ENCODE assay signal across 1 cellular context in the genomic region with DNA sequence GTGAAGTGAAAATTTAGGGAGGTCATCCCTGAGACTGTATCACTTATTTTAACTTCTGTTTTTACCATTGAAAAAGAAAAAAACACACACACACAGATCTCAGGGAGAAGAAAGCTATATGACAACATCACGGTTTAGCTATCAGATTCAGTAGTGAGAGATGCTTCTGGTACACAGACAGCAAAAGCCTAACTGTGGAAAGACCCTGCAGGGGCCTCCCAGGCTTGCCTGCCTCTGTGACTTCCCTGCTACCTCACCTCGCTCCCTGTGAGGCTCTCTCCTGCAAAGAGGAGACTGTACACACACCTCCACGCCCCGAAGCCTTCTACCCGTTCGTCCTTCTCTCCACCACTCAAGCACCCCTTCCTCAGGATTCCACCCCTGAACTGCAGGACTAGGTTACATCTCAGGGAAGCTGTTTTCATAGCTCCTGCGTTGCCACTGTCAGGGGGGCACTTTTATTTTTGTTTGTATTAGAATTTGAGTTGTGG.
TF ChIP-seq lines count a peak whose summit lies in the region.

No MANE protein-coding gene starts in this region.

TF ChIP-seq in IMR-90, 13 proteins besides CTCF, POLR2A, EP300 and RAD21 (continued from another document):
- TF ChIP-seq, protein P1, sequence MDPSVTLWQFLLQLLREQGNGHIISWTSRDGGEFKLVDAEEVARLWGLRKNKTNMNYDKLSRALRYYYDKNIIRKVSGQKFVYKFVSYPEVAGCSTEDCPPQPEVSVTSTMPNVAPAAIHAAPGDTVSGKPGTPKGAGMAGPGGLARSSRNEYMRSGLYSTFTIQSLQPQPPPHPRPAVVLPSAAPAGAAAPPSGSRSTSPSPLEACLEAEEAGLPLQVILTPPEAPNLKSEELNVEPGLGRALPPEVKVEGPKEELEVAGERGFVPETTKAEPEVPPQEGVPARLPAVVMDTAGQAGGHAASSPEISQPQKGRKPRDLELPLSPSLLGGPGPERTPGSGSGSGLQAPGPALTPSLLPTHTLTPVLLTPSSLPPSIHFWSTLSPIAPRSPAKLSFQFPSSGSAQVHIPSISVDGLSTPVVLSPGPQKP (IDR thresholded peaks at IDR 0.05; ENCODE audit: borderline replicate concordance, low read depth, low read length): no peak
- TF ChIP-seq BHLHE40 (IDR thresholded peaks at IDR 0.05; ENCODE audit: low read depth, low read length) (no peak), RFX5 (IDR thresholded peaks at IDR 0.05; ENCODE audit: low read depth, low read length) (no peak), NFE2L2 (IDR thresholded peaks at IDR 0.05; ENCODE audit: low read depth, low read length) (no peak), RCOR1 (IDR thresholded peaks at IDR 0.05; ENCODE audit: insufficient replicate concordance, low read length) (no peak), CEBPB (IDR thresholded peaks at IDR 0.05; ENCODE audit: low read depth, low read length) (no peak), FOS (IDR thresholded peaks at IDR 0.05; ENCODE audit: low read depth, low read length) (no peak), CHD1 (IDR thresholded peaks at IDR 0.05; ENCODE audit: low read depth, low read length) (no peak)
- TF ChIP-seq, protein P2, sequence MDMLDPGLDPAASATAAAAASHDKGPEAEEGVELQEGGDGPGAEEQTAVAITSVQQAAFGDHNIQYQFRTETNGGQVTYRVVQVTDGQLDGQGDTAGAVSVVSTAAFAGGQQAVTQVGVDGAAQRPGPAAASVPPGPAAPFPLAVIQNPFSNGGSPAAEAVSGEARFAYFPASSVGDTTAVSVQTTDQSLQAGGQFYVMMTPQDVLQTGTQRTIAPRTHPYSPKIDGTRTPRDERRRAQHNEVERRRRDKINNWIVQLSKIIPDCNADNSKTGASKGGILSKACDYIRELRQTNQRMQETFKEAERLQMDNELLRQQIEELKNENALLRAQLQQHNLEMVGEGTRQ (IDR thresholded peaks at IDR 0.05; ENCODE audit: low read depth, low read length): no peak
